Comparison of ENCODE assay signal across 18 cellular contexts in genomic region chr6:41711323-41712038, GRCh38. TPM values are rescaled to one million over a fixed set of nuclear protein-coding genes. Genes with fewer than 3 reads are reported as not detected.
A peak's percentile ranks its signal among the peaks of the same experiment; 100 is the strongest.
DNase-seq lines count a peak whose midpoint lies in the region; TF ChIP-seq lines count a peak whose summit lies in the region.
"Had no signal": no experiment of that assay in that cellular context is flagged by ENCODE, and none has a peak within 500 bp of the region (broad histone marks: within the 10 kb centered on the region; RNA-seq: fewer than 3 reads in every experiment).

No MANE protein-coding gene starts in this region.

- no peak overlapping the region for H3K4me3 Mint-ChIP-seq in Caco-2 (ENCODE audit: unreplicated experiment)
- H3K4me3 Mint-ChIP-seq: activated CD4-positive, alpha-beta memory T cell treated with anti-CD3 and anti-CD28 coated beads for 36 hours; activated T-cell treated with anti-CD3 and anti-CD28 coated beads, Interleukin-2, amount 50 U/mL, for 24 hours had no signal

- BruUV-seq in Caco-2 (replicated peaks; lab: Mats Ljungman, UMichigan) = no TSS peak

- no peaks in the 10 kb centered on the region for H3K36me3 ChIP-seq in SU-DHL-6 (ENCODE audit: low read length)
- H3K36me3 ChIP-seq in prostate gland = no peaks in the 10 kb centered on the region
- H3K36me3 ChIP-seq in tibial nerve = no peaks in the 10 kb centered on the region
- H3K36me3 ChIP-seq in Caco-2 (ENCODE audit: control insufficient read depth, insufficient read depth, low read length) = no peaks in the 10 kb centered on the region

- WGBS in prostate gland = 81% methylated on average over 9 of the region's 9 CpGs
- WGBS in tibial nerve, 2 donors = 79 to 83% methylated on average over 8 to 9 of the region's 9 CpGs

- CTCF ChIA-PET in Caco-2 (lab: Charles Lee) = no interaction called here

- H2AFZ ChIP-seq in SU-DHL-6 (ENCODE audit: low read depth, low read length, severe bottlenecking) = no peak overlapping the region

- 0 out of 2 replicates have a peak overlapping the region, but pooled peaks have one; percentile 2 for H3K27ac ChIP-seq in SU-DHL-6 (ENCODE audit: low read depth, low read length)
- H3K27ac ChIP-seq in coronary artery = peak overlapping the region; percentile 80 to 83
- peak overlapping the region; percentile 76 to 80 for H3K27ac ChIP-seq in prostate gland
- H3K27ac ChIP-seq in tibial nerve = peak overlapping the region; percentile 68 to 95 (median 80)
- H3K27ac ChIP-seq: foreskin keratinocyte, KMS-11, VCaP had no signal

- no peak overlapping the region for H3K9ac ChIP-seq in SU-DHL-6 (ENCODE audit: low read length)
- H3K9ac ChIP-seq: KMS-11 had no signal

- TF ChIP-seq CTCF in SU-DHL-6 (IDR thresholded peaks at IDR 0.05; ENCODE audit: insufficient read depth, low read length, poor library complexity, severe bottlenecking) (no peak), coronary artery (IDR thresholded peaks at IDR 0.05) (no peak), prostate gland (IDR thresholded peaks at IDR 0.05) (no peak), tibial nerve (IDR thresholded peaks at IDR 0.05) (no peak), Caco-2 (IDR thresholded peaks at IDR 0.05; ENCODE audit: insufficient read depth in 1 of 2, low read depth in 1 of 2, low read length in 1 of 2, severe bottlenecking in 1 of 2, unreplicated experiment in 1 of 2) (no peak)

- no peaks in the 10 kb centered on the region for H3K27me3 Mint-ChIP-seq in Caco-2 (ENCODE audit: insufficient read depth, unreplicated experiment)
- H3K27me3 Mint-ChIP-seq: activated CD4-positive, alpha-beta memory T cell treated with anti-CD3 and anti-CD28 coated beads for 36 hours; activated T-cell treated with anti-CD3 and anti-CD28 coated beads, Interleukin-2, amount 50 U/mL, for 24 hours had no signal

- H3K9me2 ChIP-seq in SU-DHL-6 (replicated peaks; ENCODE audit: insufficient read depth, low read length) = no peaks in the 10 kb centered on the region

- no peak overlapping the region for H3K4me3 ChIP-seq in SU-DHL-6 (ENCODE audit: insufficient read depth, low read length, poor library complexity, severe bottlenecking)
- H3K4me3 ChIP-seq in coronary artery = no peak overlapping the region
- H3K4me3 ChIP-seq in prostate gland = no peak overlapping the region
- no peak overlapping the region for H3K4me3 ChIP-seq in tibial nerve
- H3K4me3 ChIP-seq in Caco-2 (ENCODE audit: low read depth, low read length) = no peak overlapping the region

- H3K79me2 ChIP-seq in SU-DHL-6 (ENCODE audit: insufficient read depth, low read length) = peaks cover 53% of the 10 kb centered on the region

- no peaks in the 10 kb centered on the region for H3K4me1 Mint-ChIP-seq in Caco-2 (ENCODE audit: low read depth, unreplicated experiment)

- H3K4me2 ChIP-seq in SU-DHL-6 (ENCODE audit: low read depth, low read length, poor library complexity, severe bottlenecking) = no peak overlapping the region
- H3K4me2 ChIP-seq: KMS-11 had no signal

- no peak overlapping the region for H3K27ac Mint-ChIP-seq in Caco-2 (ENCODE audit: unreplicated experiment)
- H3K27ac Mint-ChIP-seq: activated CD4-positive, alpha-beta memory T cell treated with anti-CD3 and anti-CD28 coated beads for 36 hours; activated T-cell treated with anti-CD3 and anti-CD28 coated beads, Interleukin-2, amount 50 U/mL, for 24 hours had no signal

- POLR2A ChIA-PET in Caco-2 (lab: Charles Lee) = no interaction called here

- peaks cover 53% of the 10 kb centered on the region for H3F3A ChIP-seq in SU-DHL-6 (ENCODE audit: insufficient read depth)

- H3K4me1 ChIP-seq in prostate gland (replicated peaks) (peaks cover 53% of the 10 kb centered on the region), tibial nerve (peaks cover 0 to 81% (median 63%) of the 10 kb centered on the region in 4 donors), Caco-2 (no peaks in the 10 kb centered on the region)

- H3K27me3 ChIP-seq in SU-DHL-6 (ENCODE audit: low read length) = no peaks in the 10 kb centered on the region
- no peaks in the 10 kb centered on the region for H3K27me3 ChIP-seq in prostate gland (replicated peaks; ENCODE audit: insufficient read depth)
- H3K27me3 ChIP-seq in tibial nerve = no peaks in the 10 kb centered on the region
- H3K27me3 ChIP-seq in Caco-2 (replicated peaks; ENCODE audit: control insufficient read depth, insufficient read depth, low read length) = no peaks in the 10 kb centered on the region
- H3K27me3 ChIP-seq: foreskin keratinocyte had no signal

- intact Hi-C loops in prostate gland (cut with DNase I) (no loop called here), Caco-2 (cut with micrococcal nuclease; ENCODE audit: unreplicated experiment) (no loop called here)

- H3K9me3 ChIP-seq in SU-DHL-6 (ENCODE audit: insufficient read depth, low read length) (no peaks in the 10 kb centered on the region), prostate gland (no peaks in the 10 kb centered on the region), tibial nerve (no peaks in the 10 kb centered on the region), Caco-2 (no peaks in the 10 kb centered on the region)

- TF ChIP-seq POLR2A in prostate gland (IDR thresholded peaks at IDR 0.05) (no peak), tibial nerve (IDR thresholded peaks at IDR 0.05) (no peak)

- no peak for TF ChIP-seq EP300 in tibial nerve (IDR thresholded peaks at IDR 0.05)

- H3K36me3 Mint-ChIP-seq in Caco-2 (ENCODE audit: insufficient read depth, unreplicated experiment) = peaks cover 4% of the 10 kb centered on the region
- H3K36me3 Mint-ChIP-seq: activated CD4-positive, alpha-beta memory T cell treated with anti-CD3 and anti-CD28 coated beads for 36 hours had no signal

- DNase-seq in coronary artery (ENCODE audit: low spot score) (no peak), prostate gland (ENCODE audit: low spot score) (no peak), tibial nerve (ENCODE audit: low spot score in 2 of 2) (no peak), Caco-2 (no peak), NCI-H2029 treated with DMSO at 0.1 percent for 48 hours (lab: John Stamatoyannopoulos, UW) (no peak), occipital lobe (lab: John Stamatoyannopoulos, UW) (no peak)
- DNase-seq: activated CD4-positive, alpha-beta memory T cell treated with anti-CD3 and anti-CD28 coated beads for 36 hours; activated naive CD4-positive, alpha-beta T cell treated with anti-CD3 and anti-CD28 coated beads, Interleukin-2, amount 50 U/mL, for 16 hours; activated T-cell treated with anti-CD3 and anti-CD28 coated beads, Interleukin-2, amount 50 U/mL, for 24 hours; foreskin keratinocyte; GDM1; NCI-H524 treated with DMSO at 0.1 percent for 48 hours; SIG-M5 had no signal

- no peaks in the 10 kb centered on the region for H4K20me1 ChIP-seq in SU-DHL-6 (ENCODE audit: low read depth, low read length)

- H3K9me3 Mint-ChIP-seq in Caco-2 (ENCODE audit: unreplicated experiment) = no peaks in the 10 kb centered on the region
- H3K9me3 Mint-ChIP-seq: activated CD4-positive, alpha-beta memory T cell treated with anti-CD3 and anti-CD28 coated beads for 36 hours; activated T-cell treated with anti-CD3 and anti-CD28 coated beads, Interleukin-2, amount 50 U/mL, for 24 hours had no signal

RNA-seq across cellular contexts. Expression of gene TFEB, which starts 23.9 kb away (rescaled TPM):
- total RNA-seq in prostate gland (10 to 100 TPM; 28.4 to 31.2 TPM), tibial nerve (10 to 100 TPM; 19.2 to 28.8 (median 20.6) TPM), Caco-2 (2022) (3.8 and 3.9 TPM in 2 replicates), occipital lobe (3.4 TPM)

RNA-seq across cellular contexts. Expression of gene PGC, which starts 35.7 kb away (rescaled TPM):
- 100 to 1,000 TPM in 1 of 2 donors, 10 to 100 TPM in 1; 18.4 to 391 TPM for total RNA-seq in prostate gland
- not detected for total RNA-seq in tibial nerve
- 8.9 and 12.2 TPM in 2 replicates for total RNA-seq in Caco-2 (2022)
- total RNA-seq in occipital lobe = not detected
- total RNA-seq: activated CD4-positive, alpha-beta memory T cell treated with anti-CD3 and anti-CD28 coated beads for 36 hours; foreskin keratinocyte; myocyte; T-helper 1 cell treated with Interleukin-12 subunit alpha and Interleukin-12 subunit beta and Interleukin-4 antibody, amounts not matched to agents 30 ng/mL and 1 ng/mL, for 36 hours had no signal

Comparison
In these comparisons a context has a peak if more than half of its experiments do, and no peak if none do; other contexts are left out.
1. H3K27ac ChIP-seq: peak in every context shown above with its lines; median percentile 82 in coronary artery; 80 in tibial nerve; 78 in prostate gland; 2 in SU-DHL-6.